Comparison of ENCODE assay signal across 22 cellular contexts in the genomic region with DNA sequence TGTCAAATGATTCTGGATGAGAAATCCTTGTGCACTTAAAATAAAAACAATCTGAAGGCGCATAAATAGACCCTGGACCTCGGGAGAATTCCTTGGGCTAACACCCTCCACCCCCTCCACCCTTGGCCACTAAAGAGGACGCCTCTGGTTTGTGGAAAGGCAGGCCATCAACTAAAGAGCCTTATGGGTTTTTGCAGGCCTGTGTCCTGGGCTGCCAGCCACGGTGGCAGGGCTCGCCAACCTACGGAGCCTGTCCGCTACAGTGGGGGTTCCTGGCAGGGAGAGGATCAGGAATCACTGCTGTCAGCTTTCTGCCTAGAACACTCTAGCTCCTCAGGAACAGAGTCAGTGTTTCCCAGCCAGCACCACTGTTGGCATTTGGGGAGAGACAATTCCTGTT. TPM values are rescaled to one million over a fixed set of nuclear protein-coding genes. Genes with fewer than 3 reads are reported as not detected.
DNase-seq lines count a peak whose midpoint lies in the region; ATAC-seq and TF ChIP-seq lines count a peak whose summit lies in the region.
"Had no signal": no experiment of that assay in that cellular context is flagged by ENCODE, and none has a peak within 500 bp of the region (broad histone marks: within the 10 kb centered on the region; RNA-seq: fewer than 3 reads in every experiment).

No MANE protein-coding gene starts in this region.

- no peak for TF ChIP-seq CTCF in right atrium auricular region (IDR thresholded peaks at IDR 0.05)
- no peak for TF ChIP-seq CTCF in heart right ventricle (IDR thresholded peaks at IDR 0.05)
- no peak for TF ChIP-seq CTCF in neural cell (IDR thresholded peaks at IDR 0.05; ENCODE audit: poor library complexity, severe bottlenecking)
- TF ChIP-seq CTCF in tibial artery (IDR thresholded peaks at IDR 0.05) = no peak

- H3K36me3 ChIP-seq in right atrium auricular region (peaks cover 66% of the 10 kb centered on the region), heart right ventricle (peaks cover 0 to 94% (median 28%) of the 10 kb centered on the region in 9 donors), neural cell (ENCODE audit: insufficient read depth, low read length) (peaks cover 4% of the 10 kb centered on the region), tibial artery (peaks cover 35 to 61% (median 50%) of the 10 kb centered on the region in 3 donors)

- H3K9me3 ChIP-seq in right atrium auricular region (no peaks in the 10 kb centered on the region), heart right ventricle (no peaks in the 10 kb centered on the region), neural cell (ENCODE audit: low read length) (no peaks in the 10 kb centered on the region), tibial artery (no peaks in the 10 kb centered on the region)
- H3K9me3 ChIP-seq: esophagus squamous epithelium, pancreas, upper lobe of left lung had no signal

- no peaks in the 10 kb centered on the region for H3K9me2 ChIP-seq in neural cell (ENCODE audit: insufficient read depth, low read length)

- no peaks in the 10 kb centered on the region for H3K27me3 ChIP-seq in right atrium auricular region
- no peaks in the 10 kb centered on the region for H3K27me3 ChIP-seq in heart right ventricle
- H3K27me3 ChIP-seq in neural cell (ENCODE audit: insufficient read depth, low read depth, low read length) = no peaks in the 10 kb centered on the region
- no peaks in the 10 kb centered on the region for H3K27me3 ChIP-seq in tibial artery
- H3K27me3 ChIP-seq: esophagus squamous epithelium, pancreas, upper lobe of left lung had no signal

- peak; percentile 37 for DNase-seq in Right ventricle myocardium inferior (ENCODE audit: missing footprints)
- no peak for DNase-seq in right atrium auricular region (ENCODE audit: low spot score)
- peak in 1 of 2 donors; percentile 45 for DNase-seq in heart right ventricle
- no peak for DNase-seq in tibial artery
- DNase-seq in dermis blood vessel endothelial cell = no peak
- DNase-seq in SHP77 (lab: John Stamatoyannopoulos, UW) = no peak
- DNase-seq in NCI-H187 treated with DMSO at 0.1 percent for 48 hours (lab: John Stamatoyannopoulos, UW) = no peak
- DNase-seq: activated CD4-positive, alpha-beta T cell treated with anti-CD3 and anti-CD28 coated beads, Interleukin-2, amount 50 U/mL, for 48 hours; activated CD8-positive, alpha-beta memory T cell treated with anti-CD3 and anti-CD28 coated beads, Interleukin-2, amount 50 U/mL, for 4 hours; activated naive CD8-positive, alpha-beta T cell treated with anti-CD3 and anti-CD28 coated beads, Interleukin-2, amount 10 ng/mL, durations not matched to agents 7 days and 5 days; effector memory CD8-positive, alpha-beta T cell; esophagus squamous epithelium; left colon; naive thymus-derived CD8-positive, alpha-beta T cell; NCI-H1092; NCI-H1930; NCI-H2227 treated with DMSO at 0.1 percent for 48 hours; pancreas had no signal

- TF ChIP-seq EP300 in neural cell (conservative IDR thresholded peaks at IDR 0.05; ENCODE audit: poor library complexity, severe bottlenecking) = no peak

- H3K79me2 ChIP-seq in neural cell (replicated peaks; ENCODE audit: insufficient read depth, low read length) = peaks cover 51% of the 10 kb centered on the region

- no peak overlapping the region for H3K9ac ChIP-seq in neural cell (ENCODE audit: low read length)

- no peak overlapping the region for H3K4me2 ChIP-seq in neural cell (ENCODE audit: low read length)

- H3F3A ChIP-seq in neural cell (ENCODE audit: insufficient read depth, low read length, poor library complexity, severe bottlenecking) = no peaks in the 10 kb centered on the region

- H2AFZ ChIP-seq in neural cell (ENCODE audit: low read depth, low read length) = no peak overlapping the region

- ATAC-seq in Right ventricle myocardium inferior (peak; percentile 85), heart right ventricle (peak; percentile 54 to 94 (median 77))
- ATAC-seq: effector memory CD8-positive, alpha-beta T cell; left colon; naive thymus-derived CD8-positive, alpha-beta T cell; pancreas had no signal

- peaks cover 0 to 41% of the 10 kb centered on the region in 2 donors for H3K4me1 ChIP-seq in right atrium auricular region
- peaks cover 0 to 44% (median 16%) of the 10 kb centered on the region in 9 donors for H3K4me1 ChIP-seq in heart right ventricle
- H3K4me1 ChIP-seq in tibial artery = peaks cover 0 to 30% (median 26%) of the 10 kb centered on the region in 4 donors

- no peak overlapping the region for H3K27ac ChIP-seq in right atrium auricular region
- H3K27ac ChIP-seq in heart right ventricle = no peak overlapping the region
- peak overlapping the region; percentile 30 for H3K27ac ChIP-seq in neural cell (ENCODE audit: low read length)
- peak overlapping the region; percentile 29 to 43 for H3K27ac ChIP-seq in tibial artery
- H3K27ac ChIP-seq: 22Rv1, esophagus squamous epithelium, pancreas, RWPE1, upper lobe of left lung had no signal

- H3K4me3 ChIP-seq in right atrium auricular region (no peak overlapping the region), heart right ventricle (no peak overlapping the region), neural cell (ENCODE audit: low read length) (no peak overlapping the region), tibial artery (no peak overlapping the region)
- H3K4me3 ChIP-seq: esophagus squamous epithelium, pancreas, upper lobe of left lung had no signal

- no peak for TF ChIP-seq RAD21 in neural cell (conservative IDR thresholded peaks at IDR 0.05)

- intact Hi-C loops in Right ventricle myocardium inferior (cut with DNase I) = no loop called here
- intact Hi-C loops in heart right ventricle (cut with DNase I) = no loop called here
- intact Hi-C loops in tibial artery (cut with DNase I; ENCODE audit: low total_unique reads) = no loop called here

- WGBS in heart right ventricle, 2 donors = 59 to 61% methylated on average over 7 of the region's 7 CpGs

- no peaks in the 10 kb centered on the region for H4K20me1 ChIP-seq in neural cell (ENCODE audit: insufficient read depth)

TF ChIP-seq in neural cell, 6 proteins besides CTCF, POLR2A, EP300 and RAD21:
- TF ChIP-seq SMC3 (conservative IDR thresholded peaks at IDR 0.05; ENCODE audit: poor library complexity) (no peak), EZH2 (IDR thresholded peaks at IDR 0.05; ENCODE audit: borderline replicate concordance, insufficient read depth, low read length, poor library complexity, severe bottlenecking) (no peak), TAF1 (IDR thresholded peaks at IDR 0.05; ENCODE audit: low read depth) (peak; percentile 33), POLR2AphosphoS5 (IDR thresholded peaks at IDR 0.05) (no peak)
- TF ChIP-seq, protein P1, sequence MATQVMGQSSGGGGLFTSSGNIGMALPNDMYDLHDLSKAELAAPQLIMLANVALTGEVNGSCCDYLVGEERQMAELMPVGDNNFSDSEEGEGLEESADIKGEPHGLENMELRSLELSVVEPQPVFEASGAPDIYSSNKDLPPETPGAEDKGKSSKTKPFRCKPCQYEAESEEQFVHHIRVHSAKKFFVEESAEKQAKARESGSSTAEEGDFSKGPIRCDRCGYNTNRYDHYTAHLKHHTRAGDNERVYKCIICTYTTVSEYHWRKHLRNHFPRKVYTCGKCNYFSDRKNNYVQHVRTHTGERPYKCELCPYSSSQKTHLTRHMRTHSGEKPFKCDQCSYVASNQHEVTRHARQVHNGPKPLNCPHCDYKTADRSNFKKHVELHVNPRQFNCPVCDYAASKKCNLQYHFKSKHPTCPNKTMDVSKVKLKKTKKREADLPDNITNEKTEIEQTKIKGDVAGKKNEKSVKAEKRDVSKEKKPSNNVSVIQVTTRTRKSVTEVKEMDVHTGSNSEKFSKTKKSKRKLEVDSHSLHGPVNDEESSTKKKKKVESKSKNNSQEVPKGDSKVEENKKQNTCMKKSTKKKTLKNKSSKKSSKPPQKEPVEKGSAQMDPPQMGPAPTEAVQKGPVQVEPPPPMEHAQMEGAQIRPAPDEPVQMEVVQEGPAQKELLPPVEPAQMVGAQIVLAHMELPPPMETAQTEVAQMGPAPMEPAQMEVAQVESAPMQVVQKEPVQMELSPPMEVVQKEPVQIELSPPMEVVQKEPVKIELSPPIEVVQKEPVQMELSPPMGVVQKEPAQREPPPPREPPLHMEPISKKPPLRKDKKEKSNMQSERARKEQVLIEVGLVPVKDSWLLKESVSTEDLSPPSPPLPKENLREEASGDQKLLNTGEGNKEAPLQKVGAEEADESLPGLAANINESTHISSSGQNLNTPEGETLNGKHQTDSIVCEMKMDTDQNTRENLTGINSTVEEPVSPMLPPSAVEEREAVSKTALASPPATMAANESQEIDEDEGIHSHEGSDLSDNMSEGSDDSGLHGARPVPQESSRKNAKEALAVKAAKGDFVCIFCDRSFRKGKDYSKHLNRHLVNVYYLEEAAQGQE (IDR thresholded peaks at IDR 0.05; ENCODE audit: borderline replicate concordance) = no peak

RNA-seq across cellular contexts. Expression of a gene that starts 20.3 kb away (rescaled TPM):
- total RNA-seq in Right ventricle myocardium inferior (14.1 TPM), right atrium auricular region (10 to 100 TPM; 23.3 to 61.7 TPM), heart right ventricle (10 to 100 TPM in 9 of 10 donors, 1 to 10 TPM in 1; 9.7 to 21.7 (median 13.6) TPM), dermis blood vessel endothelial cell (25.4 and 38.3 TPM in 2 replicates)
- polyA plus RNA-seq in heart right ventricle (1 to 10 TPM; 7.5 to 8.4 TPM), neural cell (22.8 and 27.6 TPM in 2 replicates)
- polyA minus RNA-seq in neural cell = 19.8 and 23.6 TPM in 2 replicates

Comparison
In these comparisons a context has a peak if more than half of its experiments do, and no peak if none do; other contexts are left out.
1. H3K27ac ChIP-seq: peak in neural cell (single experiment) and tibial artery (2 of 2); none in right atrium auricular region (0 of 2) and heart right ventricle (0 of 10).